Comparison of ENCODE assay signal across 29 cellular contexts in the genomic region with DNA sequence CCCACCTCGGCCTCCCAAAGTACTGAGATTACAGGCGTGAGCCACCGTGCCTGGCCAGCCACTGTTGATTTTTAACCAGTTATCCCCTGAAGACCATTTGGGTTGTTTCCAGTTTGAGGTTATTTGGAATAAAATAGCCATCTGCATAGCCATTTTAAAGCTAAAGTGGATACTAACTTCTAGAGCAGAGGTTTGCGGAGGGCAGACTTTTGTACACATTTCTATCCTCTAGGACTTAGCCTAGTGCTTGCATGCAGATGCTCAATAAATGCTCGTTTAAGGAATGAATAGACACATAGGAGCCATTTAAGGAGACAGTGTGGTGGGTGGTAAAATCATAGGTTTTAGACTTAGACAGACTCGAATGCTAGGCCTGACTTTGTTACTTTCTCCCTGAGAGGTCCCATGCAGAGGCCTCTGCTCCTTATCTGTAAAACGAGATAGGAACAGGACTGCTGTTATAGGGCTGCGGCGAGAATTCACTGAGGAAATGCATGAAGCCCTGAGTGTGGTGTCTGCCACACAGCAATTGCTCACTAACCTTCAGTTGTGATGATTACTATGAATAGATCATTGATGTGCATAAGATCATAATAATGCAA.
DNase-seq lines count a peak whose midpoint lies in the region; ATAC-seq and TF ChIP-seq lines count a peak whose summit lies in the region.
"Had no signal": no experiment of that assay in that cellular context is flagged by ENCODE, and none has a peak within 500 bp of the region (broad histone marks: within the 10 kb centered on the region; RNA-seq: fewer than 3 reads in every experiment).

No MANE protein-coding gene starts in this region.

- intact Hi-C loops in ascending aorta (cut with DNase I) (loop anchor here (5.0 to 10.0 kb wide), 2 partner anchors 124 to 334 kb away; no protein-coding TSS in a partner anchor), right lobe of liver (cut with DNase I) (no loop called here)

- H3K4me1 ChIP-seq in HUES6 (ENCODE audit: control insufficient read depth, insufficient read depth, low read length) (peaks cover 20% of the 10 kb centered on the region; the same call in 1 of the 2 replicates), ascending aorta (peaks cover 10 to 42% of the 10 kb centered on the region in 2 donors), right lobe of liver (peaks cover 0 to 32% (median 13%) of the 10 kb centered on the region in 4 donors), thoracic aorta (ENCODE audit: control insufficient read depth in 1 of 2, low read depth in 2 of 2) (peaks cover 22 to 54% of the 10 kb centered on the region in 2 donors)
- H3K4me1 ChIP-seq: breast epithelium, colonic mucosa, HAP-1, prostate gland had no signal

- H3K27ac ChIP-seq in HUES6 (ENCODE audit: low read depth, low read length) (peak overlapping the region; percentile 32; the same call in 1 of the 2 replicates), ascending aorta (peak overlapping the region; percentile 85 to 88), right lobe of liver (peak overlapping the region in 2 of 3 donors; percentile 15 to 79), thoracic aorta (peak overlapping the region; percentile 68 to 88)
- H3K27ac ChIP-seq: breast epithelium, C4-2B, colonic mucosa, epithelial cell of prostate, transverse colon had no signal

- H3K27me3 ChIP-seq in HUES6 (ENCODE audit: control insufficient read depth, insufficient read depth, low read length) (no peaks in the 10 kb centered on the region), ascending aorta (no peaks in the 10 kb centered on the region), right lobe of liver (no peaks in the 10 kb centered on the region), thoracic aorta (replicated peaks; ENCODE audit: insufficient read depth) (no peaks in the 10 kb centered on the region)
- H3K27me3 ChIP-seq: breast epithelium, colonic mucosa, transverse colon had no signal

- no peak overlapping the region for H3K4me3 ChIP-seq in HUES6 (ENCODE audit: low read depth, low read length)
- H3K4me3 ChIP-seq in ascending aorta = no peak overlapping the region
- H3K4me3 ChIP-seq in right lobe of liver = no peak overlapping the region
- no peak overlapping the region for H3K4me3 ChIP-seq in thoracic aorta
- H3K4me3 ChIP-seq: breast epithelium, colonic mucosa, HAP-1, prostate gland, transverse colon had no signal

- DNase-seq in ascending aorta (ENCODE audit: low spot score in 2 of 2) (peak in 1 of 2 donors; percentile 31), right lobe of liver (no peak), thoracic aorta (ENCODE audit: low spot score) (no peak), hippocampal formation (lab: John Stamatoyannopoulos, UW) (no peak), GM13977 (ENCODE audit: low spot score) (no peak)
- DNase-seq in activated CD4-positive, alpha-beta T cell treated with anti-CD3 and anti-CD28 coated beads for 48 hours = no peak
- DNase-seq: activated CD4-positive, alpha-beta memory T cell treated with anti-CD3 and anti-CD28 coated beads, Interleukin-2, amount 10 ng/mL, durations not matched to agents 7 days and 5 days; activated CD4-positive, CD25-positive, alpha-beta regulatory T cell treated with anti-CD3 and anti-CD28 coated beads, Interleukin-2, amount 50 U/mL, for 72 hours; activated CD8-positive, alpha-beta memory T cell treated with anti-CD3 and anti-CD28 coated beads, Interleukin-2, amount 50 U/mL, for 4 hours; activated naive CD4-positive, alpha-beta T cell treated with anti-CD3 and anti-CD28 coated beads, Interleukin-2, amount 50 U/mL, for 16 hours; colonic mucosa; COR-L47; effector CD4-positive, alpha-beta T cell; KBM-7; naive B cell; NCI-H1092 treated with DMSO at 0.1 percent for 48 hours; NCI-H1694 treated with DMSO at 0.1 percent for 48 hours; NCI-H446 treated with DMSO at 0.1 percent for 48 hours; NCI-H82; stimulated activated CD4-positive, alpha-beta T cell treated with anti-CD3 and anti-CD28 coated beads, Interleukin-4, amount 100 ng/mL, for 24 hours; T-helper 2 cell; transverse colon had no signal

- no peak overlapping the region for H3K9ac ChIP-seq in HUES6 (ENCODE audit: low read length)

- TF ChIP-seq CTCF in ascending aorta (IDR thresholded peaks at IDR 0.05) (no peak), right lobe of liver (IDR thresholded peaks at IDR 0.05) (no peak), thoracic aorta (IDR thresholded peaks at IDR 0.05) (no peak), GM13977 (IDR thresholded peaks at IDR 0.05; ENCODE audit: extremely low read depth, insufficient read depth, missing control alignments) (no peak)

- 58% methylated on average over 9 of the region's 9 CpGs for WGBS in right lobe of liver (ENCODE audit: insufficient coverage, low coverage, low lambda C conversion rate, missing lambda C conversion rate)

- no peaks in the 10 kb centered on the region for H3K36me3 ChIP-seq in HUES6 (ENCODE audit: control insufficient read depth, insufficient read depth, low read length)
- no peaks in the 10 kb centered on the region for H3K36me3 ChIP-seq in ascending aorta
- H3K36me3 ChIP-seq in right lobe of liver = no peaks in the 10 kb centered on the region
- no peaks in the 10 kb centered on the region for H3K36me3 ChIP-seq in thoracic aorta
- H3K36me3 ChIP-seq: breast epithelium, colonic mucosa, HAP-1, prostate gland, transverse colon had no signal

- TF ChIP-seq POLR2A in right lobe of liver (IDR thresholded peaks at IDR 0.05) = no peak

- H3K9me3 ChIP-seq in HUES6 (ENCODE audit: control insufficient read depth, insufficient read depth, low read depth, low read length) (no peaks in the 10 kb centered on the region), ascending aorta (no peaks in the 10 kb centered on the region), right lobe of liver (no peaks in the 10 kb centered on the region), thoracic aorta (no peaks in the 10 kb centered on the region)
- H3K9me3 ChIP-seq: breast epithelium, colonic mucosa, HAP-1, prostate gland, transverse colon had no signal

- in situ Hi-C loops in GM13977 (cut with MboI; ENCODE audit: low pct_unique_long_range_greater_than_20kb, low sequenced_read_pairs, unreplicated experiment) = no loop called here

- ATAC-seq in right lobe of liver = no peak
- no peak for ATAC-seq in thoracic aorta (ENCODE audit: insufficient number of reproducible peaks, low FRiP score, low read depth)
- ATAC-seq: sciatic nerve had no signal

Comparison
In these comparisons a context has a peak if more than half of its experiments do, and no peak if none do; other contexts are left out.
1. H3K27ac ChIP-seq: peak in every context shown above with its lines; median percentile 86 in ascending aorta; 78 in thoracic aorta; 47 in right lobe of liver; 32 in HUES6.